In genomic region chrX:41441934-41442823, GRCh38 we compare ENCODE assay signal across 8 cellular contexts. TPM values are rescaled to one million over a fixed set of nuclear protein-coding genes. Genes with fewer than 3 reads are reported as not detected.
DNase-seq lines count a peak whose midpoint lies in the region; ATAC-seq lines count a peak whose summit lies in the region.

No MANE protein-coding gene starts in this region.

- no peaks in the 10 kb centered on the region for H3K27me3 ChIP-seq in esophagus (ENCODE audit: control insufficient read depth in 1 of 2, insufficient read depth in 2 of 2, low read length in 2 of 2)

- H3K36me3 ChIP-seq in esophagus (ENCODE audit: control insufficient read depth in 2 of 2, insufficient read depth in 2 of 2, low read length in 1 of 2), result no peaks in the 10 kb centered on the region

- H3K4me1 Mint-ChIP-seq in stimulated activated effector memory CD8-positive, alpha-beta T cell treated with anti-CD3 and anti-CD28 coated beads, Interleukin-12 subunit alpha, Interleukin-12 subunit beta, amount 100 ng/mL, for 72 hours, result peaks cover 7% of the 10 kb centered on the region

- peak; percentile 84 for DNase-seq in AG08396 (ENCODE audit: low spot score)
- DNase-seq in NOMO-1 (lab: John Stamatoyannopoulos, UW; ENCODE audit: unreplicated experiment in 2 of 2), result peak; percentile 74 to 80
- peak; percentile 79 for DNase-seq in activated T-cell treated with anti-CD3 and anti-CD28 coated beads for 24 hours (ENCODE audit: low read depth)
- DNase-seq in myocyte (ENCODE audit: low read depth), result peak; percentile 82
- DNase-seq in stimulated activated effector memory CD8-positive, alpha-beta T cell treated with anti-CD3 and anti-CD28 coated beads, Interleukin-12 subunit alpha, Interleukin-12 subunit beta, amount 100 ng/mL, for 72 hours (ENCODE audit: low spot score in 2 of 2), result peak; percentile 89 to 94

- H3K4me3 ChIP-seq in esophagus (ENCODE audit: low read depth in 1 of 2, low read length in 2 of 2), result peak overlapping the region; percentile 7 to 9

- H3K27ac Mint-ChIP-seq in stimulated activated effector memory CD8-positive, alpha-beta T cell treated with anti-CD3 and anti-CD28 coated beads, Interleukin-12 subunit alpha, Interleukin-12 subunit beta, amount 100 ng/mL, for 72 hours, result peak overlapping the region; percentile 80

- H3K9me3 ChIP-seq in esophagus (ENCODE audit: control insufficient read depth in 2 of 2, insufficient read depth in 1 of 2, low read depth in 1 of 2, low read length in 1 of 2), result no peaks in the 10 kb centered on the region

- H3K4me1 ChIP-seq in esophagus (ENCODE audit: control insufficient read depth in 2 of 2, insufficient read depth in 2 of 2, low read length in 1 of 2), result peaks cover 2 to 6% of the 10 kb centered on the region in 2 donors

- peak; percentile 69 for ATAC-seq in GM18861 (IDR thresholded peaks at IDR 0.05; ENCODE audit: unreplicated experiment)
- ATAC-seq in HG03095 (IDR thresholded peaks at IDR 0.05; ENCODE audit: unreplicated experiment), result peak; percentile 79
- ATAC-seq in stimulated activated effector memory CD8-positive, alpha-beta T cell treated with anti-CD3 and anti-CD28 coated beads, Interleukin-12 subunit alpha, Interleukin-12 subunit beta, amount 100 ng/mL, for 72 hours, result peak; percentile 94

- H3K9me3 Mint-ChIP-seq in stimulated activated effector memory CD8-positive, alpha-beta T cell treated with anti-CD3 and anti-CD28 coated beads, Interleukin-12 subunit alpha, Interleukin-12 subunit beta, amount 100 ng/mL, for 72 hours, result no peaks in the 10 kb centered on the region

- peak overlapping the region; percentile 66 for H3K4me3 Mint-ChIP-seq in stimulated activated effector memory CD8-positive, alpha-beta T cell treated with anti-CD3 and anti-CD28 coated beads, Interleukin-12 subunit alpha, Interleukin-12 subunit beta, amount 100 ng/mL, for 72 hours

- 3 to 20% methylated on average over 58 of the region's 58 CpGs for WGBS in esophagus, 2 donors

- H3K27ac ChIP-seq in esophagus (ENCODE audit: low read depth in 2 of 2, low read length in 1 of 2), result peak overlapping the region; percentile 89 to 91

- H3K36me3 Mint-ChIP-seq in stimulated activated effector memory CD8-positive, alpha-beta T cell treated with anti-CD3 and anti-CD28 coated beads, Interleukin-12 subunit alpha, Interleukin-12 subunit beta, amount 100 ng/mL, for 72 hours, result no peaks in the 10 kb centered on the region

RNA-seq across cellular contexts. Expression of gene NYX, which starts 5.0 kb away (rescaled TPM):
- under 1 TPM in 1 of 2 donors, not detected in 1; 0.01 TPM for polyA plus RNA-seq in esophagus
- total RNA-seq in myocyte, result not detected in 2 replicates
- polyA plus RNA-seq in myocyte (2012), result not detected

Comparison
In these comparisons a context has a peak if more than half of its experiments do, and no peak if none do; other contexts are left out.
1. Peak in every context shown above with its lines: DNase-seq, ATAC-seq, H3K4me3 ChIP-seq and H3K27ac ChIP-seq.